Comparison of ENCODE assay signal across 8 cellular contexts in genomic region chr18:79507076-79507545, GRCh38.
DNase-seq lines count a peak whose midpoint lies in the region; ATAC-seq and TF ChIP-seq lines count a peak whose summit lies in the region.

No MANE protein-coding gene starts in this region.

- CTCF ChIA-PET in CD8-positive, alpha-beta memory T cell (lab: Charles Lee) = interaction anchor here (1.0 to 1.2 kb wide), 3 partner anchors 10 to 16 kb away, joined by 3 to 4 read pairs (median 4); no protein-coding TSS in a partner anchor
- CTCF ChIA-PET in A673 (lab: Charles Lee) = no interaction called here

- peak in 2 of 5 donors; percentile 43 to 50 for DNase-seq in CD8-positive, alpha-beta memory T cell
- DNase-seq in hypothalamus (lab: John Stamatoyannopoulos, UW) = peak in 28 of 51 donors; percentile 18 to 73 (median 49)
- peak; percentile 68 for DNase-seq in sciatic nerve (ENCODE audit: low spot score)
- DNase-seq in 8988T = no peak
- no peak for DNase-seq in A673 (ENCODE audit: low spot score)

- H3K9me3 Mint-ChIP-seq in CD8-positive, alpha-beta memory T cell = no peaks in the 10 kb centered on the region

- H3K27me3 Mint-ChIP-seq in CD8-positive, alpha-beta memory T cell = peaks cover 0 to 2% of the 10 kb centered on the region in 2 donors

- H3K36me3 Mint-ChIP-seq in CD8-positive, alpha-beta memory T cell = peaks cover 5 to 33% (median 6%) of the 10 kb centered on the region in 3 donors

- ATAC-seq in sciatic nerve (peak; percentile 83), HG03571 (IDR thresholded peaks at IDR 0.05; ENCODE audit: unreplicated experiment) (no peak)

- TF ChIP-seq CTCF in A673 (conservative IDR thresholded peaks at IDR 0.05; ENCODE audit: low read depth, low read length) = no peak

- BruUV-seq in A673 (replicated peaks; lab: Mats Ljungman, UMichigan) = no TSS peak

- intact Hi-C loops in sciatic nerve (cut with DNase I) = no loop called here
- intact Hi-C loops in A673 (cut with micrococcal nuclease; ENCODE audit: unreplicated experiment) = no loop called here

- peak overlapping the region in 6 of 8 donors; percentile 36 to 91 (median 64) for H3K27ac Mint-ChIP-seq in CD8-positive, alpha-beta memory T cell

- peak overlapping the region in 1 of 7 donors; percentile 53 for H3K4me3 Mint-ChIP-seq in CD8-positive, alpha-beta memory T cell

- peaks cover 40% of the 10 kb centered on the region for H3K4me1 ChIP-seq in CD8-positive, alpha-beta memory T cell (ENCODE audit: insufficient read depth, low read length)
- H3K4me1 ChIP-seq in HUES64 (ENCODE audit: insufficient read depth, low read length) = peaks cover 3% of the 10 kb centered on the region; the same call in 1 of the 2 replicates
- H3K4me1 ChIP-seq in A673 (ENCODE audit: insufficient read depth, low read length, poor library complexity, severe bottlenecking) = no peaks in the 10 kb centered on the region

- no peaks in the 10 kb centered on the region for H3K36me3 ChIP-seq in CD8-positive, alpha-beta memory T cell (ENCODE audit: insufficient read depth, low read length)
- H3K36me3 ChIP-seq in HUES64 (ENCODE audit: insufficient read depth, low read length) = no peaks in the 10 kb centered on the region
- no peaks in the 10 kb centered on the region for H3K36me3 ChIP-seq in A673 (ENCODE audit: insufficient read depth, low read length, poor library complexity, severe bottlenecking)

- H3K9me3 ChIP-seq in CD8-positive, alpha-beta memory T cell (ENCODE audit: low read length) = no peaks in the 10 kb centered on the region
- H3K9me3 ChIP-seq in HUES64 (ENCODE audit: insufficient read depth, low read depth, low read length) (no peaks in the 10 kb centered on the region), A673 (ENCODE audit: low read depth, low read length, poor library complexity, severe bottlenecking) (no peaks in the 10 kb centered on the region)

- H3K4me1 Mint-ChIP-seq in CD8-positive, alpha-beta memory T cell = peaks cover 31 to 59% (median 45%) of the 10 kb centered on the region in 3 donors

- no peak overlapping the region for H3K27ac ChIP-seq in CD8-positive, alpha-beta memory T cell (ENCODE audit: low read depth, low read length)
- no peak overlapping the region for H3K27ac ChIP-seq in HUES64 (ENCODE audit: low read depth, low read length)
- peak overlapping the region; percentile 88 for H3K27ac ChIP-seq in angular gyrus (ENCODE audit: low read depth, low read length)
- no peak overlapping the region for H3K27ac ChIP-seq in A673 (ENCODE audit: low read depth, low read length, poor library complexity, severe bottlenecking)

- 83% methylated on average over 24 of the region's 24 CpGs for WGBS in HUES64

- H3K4me3 ChIP-seq in CD8-positive, alpha-beta memory T cell (ENCODE audit: low read length) = peak overlapping the region; percentile 43
- H3K4me3 ChIP-seq in HUES64 (ENCODE audit: low read length) (no peak overlapping the region), A673 (ENCODE audit: low read depth, low read length, poor library complexity, severe bottlenecking) (no peak overlapping the region)

- H3K27me3 ChIP-seq in CD8-positive, alpha-beta memory T cell (ENCODE audit: insufficient read depth, low read length, poor library complexity, severe bottlenecking) = no peaks in the 10 kb centered on the region
- H3K27me3 ChIP-seq in HUES64 (ENCODE audit: insufficient read depth, low read length) (peaks cover 13% of the 10 kb centered on the region), A673 (replicated peaks; ENCODE audit: insufficient read depth, low read depth, low read length, poor library complexity) (no peaks in the 10 kb centered on the region)

- POLR2A ChIA-PET in CD8-positive, alpha-beta memory T cell (lab: Charles Lee) = interaction anchor here (1.0 to 1.4 kb wide), 2 partner anchors 101 to 106 kb away, joined by 3 to 4 read pairs; no protein-coding TSS in a partner anchor
- POLR2A ChIA-PET in A673 (lab: Charles Lee; ENCODE audit: low non-redundant PET) = no interaction called here

- 0 out of 2 replicates have a peak overlapping the region, but pooled peaks have one; percentile 1 for H3K9ac ChIP-seq in HUES64 (ENCODE audit: low read depth, low read length)

Comparison
In these comparisons a context has a peak if more than half of its experiments do, and no peak if none do; other contexts are left out.
1. DNase-seq: peak in hypothalamus (28 of 51) and sciatic nerve (single experiment); none in 8988T (single experiment) and A673 (single experiment).